17 cellular contexts compared by ENCODE assay signal in genomic region chr6:81857812-81858211, GRCh38.
"Had no signal": no experiment of that assay in that cellular context is flagged by ENCODE, and none has a peak within 500 bp of the region (broad histone marks: within the 10 kb centered on the region; RNA-seq: fewer than 3 reads in every experiment).

No MANE protein-coding gene starts in this region.

- H3K36me3 ChIP-seq: brain microvascular endothelial cell, sigmoid colon, vagina had no signal

- H3K9me3 ChIP-seq: sigmoid colon, vagina had no signal

- H3K27ac ChIP-seq: brain microvascular endothelial cell, foreskin keratinocyte, hepatocyte, sigmoid colon, vagina had no signal

- ATAC-seq: activated CD8-positive, alpha-beta T cell treated with anti-CD3 and anti-CD28 coated beads, Interleukin-2, amount 10 ng/mL, durations not matched to agents 7 days and 5 days; activated naive CD8-positive, alpha-beta T cell treated with anti-CD3 and anti-CD28 coated beads, Interleukin-2, amount 50 U/mL, for 24 hours; foreskin keratinocyte; stimulated activated naive B cell treated with anti-CD40 and anti-IgM and Interleukin-4, amounts not matched to agents 10 μg/mL and 1 μg/mL and 100 μg/mL, for 72 hours had no signal

- H3K4me3 ChIP-seq: hepatocyte, sigmoid colon, vagina had no signal

- H3K4me1 ChIP-seq: foreskin keratinocyte, sigmoid colon, vagina had no signal

- DNase-seq: activated CD4-positive, alpha-beta T cell treated with anti-CD3 and anti-CD28 coated beads for 1 hour; activated CD4-positive, alpha-beta T cell treated with anti-CD3 and anti-CD28 coated beads, Interleukin-2, amount 50 U/mL, for 1 hour; activated CD8-positive, alpha-beta T cell treated with anti-CD3 and anti-CD28 coated beads, Interleukin-2, amount 10 ng/mL, durations not matched to agents 7 days and 5 days; activated gamma-delta T cell; activated naive CD4-positive, alpha-beta T cell treated with anti-CD3 and anti-CD28 coated beads, Interleukin-2, amount 50 U/mL, for 16 hours; activated naive CD8-positive, alpha-beta T cell treated with anti-CD3 and anti-CD28 coated beads, Interleukin-2, amount 50 U/mL, for 24 hours; brain microvascular endothelial cell; foreskin keratinocyte; nephron progenitor cell; nucleus accumbens; sigmoid colon; stimulated activated CD4-positive, alpha-beta T cell treated with anti-CD3 and anti-CD28 coated beads, Interleukin-2, amount 100 ng/mL, for 48 hours; stimulated activated CD8-positive, alpha-beta memory T cell treated with anti-CD3 and anti-CD28 coated beads, Interleukin-4, amount 100 ng/mL, for 48 hours; stimulated activated naive B cell treated with anti-CD40 and anti-IgM and Interleukin-4, amounts not matched to agents 10 μg/mL and 1 μg/mL and 100 μg/mL, for 72 hours; T-helper 9 cell had no signal

- H3K27me3 ChIP-seq: brain microvascular endothelial cell, foreskin keratinocyte, hepatocyte, sigmoid colon, vagina had no signal
